In genomic region chr2:28978606-28979005, GRCh38 we compare ENCODE assay signal across 23 cellular contexts. TPM values are rescaled to one million over a fixed set of nuclear protein-coding genes. Genes with fewer than 3 reads are reported as not detected.
"Had no signal": no experiment of that assay in that cellular context is flagged by ENCODE, and none has a peak within 500 bp of the region (broad histone marks: within the 10 kb centered on the region; RNA-seq: fewer than 3 reads in every experiment).

No MANE protein-coding gene starts in this region.

- H3K4me3 Mint-ChIP-seq: activated CD4-positive, alpha-beta T cell treated with anti-CD3 and anti-CD28 coated beads, Interleukin-2, amount 10 ng/mL, durations not matched to agents 24 days and 14 days; activated naive CD8-positive, alpha-beta T cell treated with anti-CD3 and anti-CD28 coated beads, Interleukin-2, amount 10 ng/mL, durations not matched to agents 7 days and 5 days; activated T-cell treated with anti-CD3 and anti-CD28 coated beads, Interleukin-2, amount 50 U/mL, for 24 hours; activated T-helper 17 cell treated with anti-CD3 and anti-CD28 coated beads, Interleukin-2, amount 50 U/mL, for 72 hours; neural crest cell; T-helper 1 cell treated with Interleukin-12 subunit alpha and Interleukin-12 subunit beta and Interleukin-4 antibody, amounts not matched to agents 30 μg/mL and 1 μg/mL, for 36 hours had no signal

- H3K4me1 Mint-ChIP-seq: activated CD4-positive, alpha-beta T cell treated with anti-CD3 and anti-CD28 coated beads, Interleukin-2, amount 10 ng/mL, durations not matched to agents 24 days and 14 days; activated T-helper 17 cell treated with anti-CD3 and anti-CD28 coated beads, Interleukin-2, amount 50 U/mL, for 72 hours; neural crest cell had no signal

- ATAC-seq: activated CD4-positive, CD25-positive, alpha-beta regulatory T cell treated with anti-CD3 and anti-CD28 coated beads, Interleukin-2, amount 50 U/mL, for 24 hours; activated T-helper 17 cell treated with anti-CD3 and anti-CD28 coated beads, Interleukin-2, amount 50 U/mL, for 72 hours; lower lobe of right lung; mucosa of descending colon had no signal

- H3K27me3 ChIP-seq: spleen, upper lobe of left lung had no signal

- H3K9me3 Mint-ChIP-seq: activated CD4-positive, alpha-beta T cell treated with anti-CD3 and anti-CD28 coated beads, Interleukin-2, amount 10 ng/mL, durations not matched to agents 24 days and 14 days; activated naive CD8-positive, alpha-beta T cell treated with anti-CD3 and anti-CD28 coated beads, Interleukin-2, amount 10 ng/mL, durations not matched to agents 7 days and 5 days; activated T-cell treated with anti-CD3 and anti-CD28 coated beads, Interleukin-2, amount 50 U/mL, for 24 hours; activated T-helper 17 cell treated with anti-CD3 and anti-CD28 coated beads, Interleukin-2, amount 50 U/mL, for 72 hours; neural crest cell; T-helper 1 cell treated with Interleukin-12 subunit alpha and Interleukin-12 subunit beta and Interleukin-4 antibody, amounts not matched to agents 30 μg/mL and 1 μg/mL, for 36 hours had no signal

- H3K4me1 ChIP-seq: prostate gland, spleen, upper lobe of left lung had no signal

- H3K4me3 ChIP-seq: lower lobe of right lung, mucosa of descending colon, prostate gland, spleen, thoracic aorta, upper lobe of left lung had no signal

- DNase-seq: activated CD4-positive, alpha-beta T cell treated with anti-CD3 and anti-CD28 coated beads, Interleukin-2, amount 10 ng/mL, durations not matched to agents 24 days and 14 days; activated naive CD4-positive, alpha-beta T cell treated with Interleukin-2 at 50 U/mL for 16 hours; activated naive CD8-positive, alpha-beta T cell treated with anti-CD3 and anti-CD28 coated beads, Interleukin-2, amount 10 ng/mL, durations not matched to agents 7 days and 5 days; activated T-cell treated with anti-CD3 and anti-CD28 coated beads, Interleukin-2, amount 50 U/mL, for 24 hours; amygdala; dermis blood vessel endothelial cell; effector CD8-positive, alpha-beta T cell; foreskin melanocyte; kidney; lower lobe of right lung; mesendoderm; mucosa of descending colon; spleen; stimulated activated CD4-positive, alpha-beta T cell treated with anti-CD3 and anti-CD28 coated beads, Interleukin-4, amount 100 ng/mL, for 1 hour; stimulated activated naive CD4-positive, alpha-beta T cell treated with Interleukin-2 at 50 U/mL for 16 hours had no signal

- H3K27ac ChIP-seq: lower lobe of right lung, prostate gland, spleen, thoracic aorta, upper lobe of left lung had no signal

- H3K36me3 Mint-ChIP-seq: activated naive CD8-positive, alpha-beta T cell treated with anti-CD3 and anti-CD28 coated beads, Interleukin-2, amount 10 ng/mL, durations not matched to agents 7 days and 5 days had no signal

- H3K27ac Mint-ChIP-seq: activated CD4-positive, alpha-beta T cell treated with anti-CD3 and anti-CD28 coated beads, Interleukin-2, amount 10 ng/mL, durations not matched to agents 24 days and 14 days; activated T-cell treated with anti-CD3 and anti-CD28 coated beads, Interleukin-2, amount 50 U/mL, for 24 hours; activated T-helper 17 cell treated with anti-CD3 and anti-CD28 coated beads, Interleukin-2, amount 50 U/mL, for 72 hours; T-helper 1 cell treated with Interleukin-12 subunit alpha and Interleukin-12 subunit beta and Interleukin-4 antibody, amounts not matched to agents 30 μg/mL and 1 μg/mL, for 36 hours had no signal

- H3K36me3 ChIP-seq: lower lobe of right lung, prostate gland, spleen, thoracic aorta, upper lobe of left lung had no signal

- H3K27me3 Mint-ChIP-seq: activated naive CD8-positive, alpha-beta T cell treated with anti-CD3 and anti-CD28 coated beads, Interleukin-2, amount 10 ng/mL, durations not matched to agents 7 days and 5 days; activated T-cell treated with anti-CD3 and anti-CD28 coated beads, Interleukin-2, amount 50 U/mL, for 24 hours; activated T-helper 17 cell treated with anti-CD3 and anti-CD28 coated beads, Interleukin-2, amount 50 U/mL, for 72 hours had no signal

- H3K9me3 ChIP-seq: lower lobe of right lung, mucosa of descending colon, prostate gland, spleen, thoracic aorta had no signal

RNA-seq across cellular contexts. Expression of gene TOGARAM2, which starts 2.5 kb away (rescaled TPM):
- total RNA-seq: dermis blood vessel endothelial cell, osteocyte had no signal
